In the genomic region with DNA sequence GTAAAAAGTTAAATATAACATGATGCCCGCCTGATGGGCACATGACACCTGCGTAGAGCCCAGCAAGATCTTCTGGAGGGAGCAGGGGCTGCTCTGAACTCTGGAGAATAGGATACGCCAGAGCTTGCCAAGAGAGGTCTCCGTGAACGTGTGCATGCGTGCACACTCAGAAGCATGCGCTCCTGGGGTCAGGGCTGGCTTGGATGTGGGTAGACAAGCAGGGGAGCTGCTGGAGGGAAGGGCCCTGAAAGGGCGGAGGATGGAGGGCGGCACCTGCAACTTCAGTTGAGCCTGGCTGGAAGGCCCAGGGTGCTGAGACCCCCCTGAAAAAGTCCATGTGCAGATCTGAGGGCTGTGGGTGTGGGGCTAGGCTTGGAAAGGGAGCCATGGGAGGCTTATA, we compare ENCODE assay signal across 7 cellular contexts.
"Had no signal": no experiment of that assay in that cellular context is flagged by ENCODE, and none has a peak within 500 bp of the region (broad histone marks: within the 10 kb centered on the region; RNA-seq: fewer than 3 reads in every experiment).

No MANE protein-coding gene starts in this region.

- H3K27ac ChIP-seq: HL-60 had no signal

- H3K27me3 Mint-ChIP-seq: IgD-negative memory B cell had no signal

- H3K4me3 Mint-ChIP-seq: IgD-negative memory B cell had no signal

- H3K4me3 ChIP-seq: K562 had no signal

- ATAC-seq: HepG2, K562 had no signal

- H3K4me1 Mint-ChIP-seq: IgD-negative memory B cell had no signal

- H3K36me3 Mint-ChIP-seq: IgD-negative memory B cell had no signal

- H3K27ac Mint-ChIP-seq: IgD-negative memory B cell had no signal

- DNase-seq: IMR-90, KBM-7, KG1 had no signal
